ENCODE assay signal across 9 cellular contexts in the genomic region with DNA sequence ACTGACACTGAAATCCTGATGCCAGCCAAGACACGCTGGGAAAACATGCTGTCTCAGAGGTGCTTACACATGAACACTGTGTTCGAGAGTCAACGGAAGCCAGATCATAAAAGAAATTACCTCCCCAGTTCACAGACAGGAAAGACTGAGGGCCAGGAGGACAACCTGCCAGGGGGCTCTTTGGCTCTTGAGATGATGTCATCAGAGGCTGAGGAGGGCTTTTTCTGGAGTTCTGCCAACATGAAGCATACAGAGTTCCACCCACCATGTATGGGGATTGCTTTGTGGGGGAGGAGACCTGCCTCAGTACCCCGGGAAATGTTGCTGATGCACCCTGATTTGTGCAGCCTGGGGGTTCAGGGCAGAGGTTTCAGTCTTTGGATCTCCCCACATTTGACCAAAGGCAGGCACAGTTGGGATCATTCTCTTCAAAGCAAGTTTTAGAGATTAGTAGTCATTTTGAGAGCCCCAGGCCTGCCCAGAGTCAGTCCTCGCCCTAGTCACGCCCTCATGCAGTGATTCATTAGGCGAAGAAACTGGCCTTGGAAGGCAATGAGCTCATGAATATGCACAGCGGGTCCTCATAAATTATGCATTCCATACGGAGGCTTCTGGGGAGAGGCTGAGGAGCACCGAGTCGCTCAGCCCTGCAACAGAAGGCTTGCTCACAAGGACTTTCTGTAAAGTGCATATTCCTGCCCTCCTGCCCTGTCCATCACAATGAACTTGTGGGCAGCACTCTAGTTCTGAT. TPM values are rescaled to one million over a fixed set of nuclear protein-coding genes. Genes with fewer than 3 reads are reported as not detected.
DNase-seq lines count a peak whose midpoint lies in the region; ATAC-seq, FAIRE-seq and TF ChIP-seq lines count a peak whose summit lies in the region.
"Had no signal": no experiment of that assay in that cellular context is flagged by ENCODE, and none has a peak within 500 bp of the region (broad histone marks: within the 10 kb centered on the region; RNA-seq: fewer than 3 reads in every experiment).

No MANE protein-coding gene starts in this region.

- POLR2A ChIA-PET in endothelial cell of umbilical vein (lab: Charles Lee), result interaction anchor here (0.6 kb wide), 1 partner anchor 212 kb away, joined by 5 read pairs; no protein-coding TSS in a partner anchor
- POLR2A ChIA-PET in activated CD8-positive, alpha-beta T cell treated with anti-CD3 and anti-CD28 coated beads for 36 hours (lab: Charles Lee), result interaction anchor here (0.5 kb wide), 1 partner anchor 40 kb away, joined by 3 read pairs; no protein-coding TSS in a partner anchor

- peak overlapping the region in 2 of 3 experiments; percentile 83 for H3K27ac Mint-ChIP-seq in nephron
- no peak overlapping the region for H3K27ac Mint-ChIP-seq in activated naive CD8-positive, alpha-beta T cell treated with anti-CD3 and anti-CD28 coated beads, Interleukin-2, amount 50 U/mL, for 24 hours
- H3K27ac Mint-ChIP-seq in activated CD8-positive, alpha-beta T cell treated with anti-CD3 and anti-CD28 coated beads for 36 hours, result no peak overlapping the region

- H3K4me1 Mint-ChIP-seq in nephron, result peaks cover 52% of the 10 kb centered on the region
- H3K4me1 Mint-ChIP-seq in activated naive CD8-positive, alpha-beta T cell treated with anti-CD3 and anti-CD28 coated beads, Interleukin-2, amount 50 U/mL, for 24 hours, result peaks cover 7% of the 10 kb centered on the region
- peaks cover 2% of the 10 kb centered on the region for H3K4me1 Mint-ChIP-seq in activated CD8-positive, alpha-beta T cell treated with anti-CD3 and anti-CD28 coated beads for 36 hours (ENCODE audit: low read depth)

- no peaks in the 10 kb centered on the region for H4K20me1 ChIP-seq in BLaER1
- H4K20me1 ChIP-seq in endothelial cell of umbilical vein (replicated peaks; ENCODE audit: control insufficient read depth, extremely low read depth, insufficient read depth, low read length), result no peaks in the 10 kb centered on the region

- H3K27ac ChIP-seq in BLaER1 (peak overlapping the region; percentile 94), endothelial cell of umbilical vein (ENCODE audit: insufficient read depth, low read depth, low read length) (peak overlapping the region; percentile 83)

- BruUV-seq in endothelial cell of umbilical vein (replicated peaks; lab: Mats Ljungman, UMichigan), result no TSS peak

- no peaks in the 10 kb centered on the region for H3K36me3 Mint-ChIP-seq in nephron (ENCODE audit: low read depth)
- no peaks in the 10 kb centered on the region for H3K36me3 Mint-ChIP-seq in activated naive CD8-positive, alpha-beta T cell treated with anti-CD3 and anti-CD28 coated beads, Interleukin-2, amount 50 U/mL, for 24 hours (ENCODE audit: low read depth)
- no peaks in the 10 kb centered on the region for H3K36me3 Mint-ChIP-seq in activated CD8-positive, alpha-beta T cell treated with anti-CD3 and anti-CD28 coated beads for 36 hours (ENCODE audit: low read depth)

- TF ChIP-seq CTCF in endothelial cell of umbilical vein (IDR thresholded peaks at IDR 0.05; ENCODE audit: extremely low read depth in 1 of 2, insufficient read depth in 1 of 2, low read depth in 1 of 2, low read length in 2 of 2) (no peak), nephron (IDR thresholded peaks at IDR 0.05; ENCODE audit: unreplicated experiment in 3 of 3) (no peak)
- no peak for TF ChIP-seq CTCF in activated CD8-positive, alpha-beta T cell treated with anti-CD3 and anti-CD28 coated beads for 36 hours (IDR thresholded peaks at IDR 0.05)

- H2AFZ ChIP-seq in endothelial cell of umbilical vein (ENCODE audit: low read depth, low read length), result no peak overlapping the region

- peaks cover 24% of the 10 kb centered on the region for H3K27me3 Mint-ChIP-seq in nephron (ENCODE audit: low read depth)
- H3K27me3 Mint-ChIP-seq in activated naive CD8-positive, alpha-beta T cell treated with anti-CD3 and anti-CD28 coated beads, Interleukin-2, amount 50 U/mL, for 24 hours, result peaks cover 11% of the 10 kb centered on the region
- peaks cover 17% of the 10 kb centered on the region for H3K27me3 Mint-ChIP-seq in activated CD8-positive, alpha-beta T cell treated with anti-CD3 and anti-CD28 coated beads for 36 hours

- H3K9me3 ChIP-seq in BLaER1 (0 out of 2 replicates have a peak, but pooled peaks cover 9% of the 10 kb centered on the region), endothelial cell of umbilical vein (replicated peaks; ENCODE audit: control insufficient read depth, insufficient read depth, low read length) (no peaks in the 10 kb centered on the region)
- H3K9me3 ChIP-seq: heart right ventricle had no signal

- CTCF ChIA-PET in endothelial cell of umbilical vein (lab: Charles Lee), result interaction anchor here (0.6 to 4.1 kb wide), 13 partner anchors 8 to 128 kb away, joined by 3 to 25 read pairs (median 5); partner anchors contain the start of gene EML1
- CTCF ChIA-PET in activated CD8-positive, alpha-beta T cell treated with anti-CD3 and anti-CD28 coated beads for 36 hours (lab: Charles Lee), result no interaction called here

- FAIRE-seq in endothelial cell of umbilical vein (lab: Jason Lieb, UNC), result no peak

- no peaks in the 10 kb centered on the region for H3K79me2 ChIP-seq in endothelial cell of umbilical vein (ENCODE audit: control insufficient read depth, insufficient read depth, low read length)

- H3K9ac ChIP-seq in BLaER1, result no peak overlapping the region; the same call in 1 of the 2 replicates
- H3K9ac ChIP-seq in endothelial cell of umbilical vein (replicated peaks; ENCODE audit: extremely low read depth, insufficient read depth, low read length), result peak overlapping the region; percentile 30

- H3K4me1 ChIP-seq in BLaER1 (peaks cover 88% of the 10 kb centered on the region), endothelial cell of umbilical vein (ENCODE audit: control insufficient read depth, extremely low read depth, insufficient read depth, low read length) (peaks cover 61% of the 10 kb centered on the region)

- peak overlapping the region; percentile 89 for H3K4me2 ChIP-seq in BLaER1
- H3K4me2 ChIP-seq in endothelial cell of umbilical vein (ENCODE audit: insufficient read depth, low read length), result peak overlapping the region; percentile 41

- H3K9me1 ChIP-seq in endothelial cell of umbilical vein (replicated peaks; ENCODE audit: control insufficient read depth, extremely low read depth, insufficient read depth, low read length), result no peaks in the 10 kb centered on the region

- DNase-seq in NCI-H226, result peak; percentile 89
- peak; percentile 84 for DNase-seq in endothelial cell of umbilical vein (ENCODE audit: low read depth, low spot score)
- DNase-seq in activated naive CD8-positive, alpha-beta T cell treated with anti-CD3 and anti-CD28 coated beads, Interleukin-2, amount 50 U/mL, for 24 hours, result no peak
- no peak for DNase-seq in Right ventricle myocardium inferior (ENCODE audit: missing footprints)
- no peak for DNase-seq in activated CD8-positive, alpha-beta T cell treated with anti-CD3 and anti-CD28 coated beads for 36 hours
- DNase-seq: heart right ventricle had no signal

- dilution Hi-C loops in endothelial cell of umbilical vein (cut with MboI; ENCODE audit: extremely low pct_ligation_motif_present, low sequenced_read_pairs), result no loop called here

- ATAC-seq in HG03039 (IDR thresholded peaks at IDR 0.05; ENCODE audit: unreplicated experiment) (no peak), Right ventricle myocardium inferior (no peak)
- no peak for ATAC-seq in activated naive CD8-positive, alpha-beta T cell treated with anti-CD3 and anti-CD28 coated beads, Interleukin-2, amount 50 U/mL, for 24 hours
- ATAC-seq in activated CD8-positive, alpha-beta T cell treated with anti-CD3 and anti-CD28 coated beads for 36 hours, result no peak
- ATAC-seq: heart right ventricle had no signal

- peaks cover 5% of the 10 kb centered on the region for H3K9me3 Mint-ChIP-seq in nephron
- no peaks in the 10 kb centered on the region for H3K9me3 Mint-ChIP-seq in activated naive CD8-positive, alpha-beta T cell treated with anti-CD3 and anti-CD28 coated beads, Interleukin-2, amount 50 U/mL, for 24 hours
- no peaks in the 10 kb centered on the region for H3K9me3 Mint-ChIP-seq in activated CD8-positive, alpha-beta T cell treated with anti-CD3 and anti-CD28 coated beads for 36 hours

- TF ChIP-seq POLR2A in endothelial cell of umbilical vein (IDR thresholded peaks at IDR 0.05; ENCODE audit: low read depth, low read length), result no peak

- H3K27me3 ChIP-seq in BLaER1 (no peaks in the 10 kb centered on the region), endothelial cell of umbilical vein (ENCODE audit: control insufficient read depth in 2 of 2, insufficient read depth in 2 of 2, low read length in 2 of 2) (no peaks in the 10 kb centered on the region)

- H3K4me3 Mint-ChIP-seq in nephron, result peak overlapping the region in 1 of 3 experiments; percentile 35
- H3K4me3 Mint-ChIP-seq in activated naive CD8-positive, alpha-beta T cell treated with anti-CD3 and anti-CD28 coated beads, Interleukin-2, amount 50 U/mL, for 24 hours, result no peak overlapping the region
- no peak overlapping the region for H3K4me3 Mint-ChIP-seq in activated CD8-positive, alpha-beta T cell treated with anti-CD3 and anti-CD28 coated beads for 36 hours

- intact Hi-C loops in endothelial cell of umbilical vein (cut with micrococcal nuclease), result loop anchor here (1.0 to 10.0 kb wide), 4 partner anchors 8 to 627 kb away; no protein-coding TSS in a partner anchor
- intact Hi-C loops in Right ventricle myocardium inferior (cut with DNase I), result no loop called here
- intact Hi-C loops in activated CD8-positive, alpha-beta T cell treated with anti-CD3 and anti-CD28 coated beads for 36 hours (cut with micrococcal nuclease), result no loop called here

- H3K36me3 ChIP-seq in BLaER1 (no peaks in the 10 kb centered on the region), endothelial cell of umbilical vein (ENCODE audit: control insufficient read depth in 2 of 2, extremely low read depth in 1 of 2, insufficient read depth in 2 of 2, low read length in 2 of 2) (no peaks in the 10 kb centered on the region)

- no peak overlapping the region for H3K4me3 ChIP-seq in BLaER1
- H3K4me3 ChIP-seq in endothelial cell of umbilical vein (replicated peaks in 1 of 3; ENCODE audit: insufficient read depth in 1 of 3, low read depth in 1 of 3, low read length in 3 of 3), result no peak overlapping the region
- H3K4me3 ChIP-seq: heart right ventricle had no signal

TF ChIP-seq in endothelial cell of umbilical vein, 7 proteins besides CTCF, POLR2A, EP300 and RAD21 (continues in another document):
- no peak for TF ChIP-seq EZH2 (IDR thresholded peaks at IDR 0.05; ENCODE audit: borderline replicate concordance, low read depth, low read length, severe bottlenecking)

RNA-seq across cellular contexts. Expression of gene EML1, which starts 34.9 kb away (rescaled TPM):
- total RNA-seq in endothelial cell of umbilical vein (33.0 and 47.8 TPM in 2 replicates), Right ventricle myocardium inferior (49.6 TPM)
- polyA plus RNA-seq in endothelial cell of umbilical vein, result 20.7 and 22.9 TPM in 2 replicates
- polyA plus RNA-seq in endothelial cell of umbilical vein (2011; cell fraction: cytosol; rRNA removed), result 20.7 and 26.3 TPM in 2 replicates
- 39.6 TPM in 2 replicates for polyA plus RNA-seq in endothelial cell of umbilical vein (2011; cell fraction: nucleus; rRNA removed)
- polyA plus RNA-seq in endothelial cell of umbilical vein (2012), result 27.4 and 29.7 TPM in 2 replicates
- 102 and 113 TPM in 2 replicates for polyA minus RNA-seq in endothelial cell of umbilical vein
- 14.7 TPM for polyA minus RNA-seq in endothelial cell of umbilical vein (2011; cell fraction: cytosol; rRNA and poly(A)+ RNA removed)
- polyA minus RNA-seq in endothelial cell of umbilical vein (2011; cell fraction: nucleus; rRNA and poly(A)+ RNA removed), result 64.9 and 76.5 TPM in 2 replicates
- under 1 TPM; 0.56 to 0.70 TPM for total RNA-seq in activated CD8-positive, alpha-beta T cell treated with anti-CD3 and anti-CD28 coated beads for 36 hours

Comparison
In these comparisons a context has a peak if more than half of its experiments do, and no peak if none do; other contexts are left out.
1. DNase-seq: peak in NCI-H226 (single experiment) and endothelial cell of umbilical vein (single experiment); none in activated naive CD8-positive, alpha-beta T cell treated with anti-CD3 and anti-CD28 coated beads, Interleukin-2, amount 50 U/mL, for 24 hours (single experiment), Right ventricle myocardium inferior (single experiment) and activated CD8-positive, alpha-beta T cell treated with anti-CD3 and anti-CD28 coated beads for 36 hours (single experiment).
2. H3K27ac Mint-ChIP-seq: peak in nephron (2 of 3); none in activated naive CD8-positive, alpha-beta T cell treated with anti-CD3 and anti-CD28 coated beads, Interleukin-2, amount 50 U/mL, for 24 hours (single experiment) and activated CD8-positive, alpha-beta T cell treated with anti-CD3 and anti-CD28 coated beads for 36 hours (single experiment).
3. RNA of gene EML1, which starts 34.9 kb away (total RNA-seq): 49.6 TPM in Right ventricle myocardium inferior (single experiment) and 33.0 to 47.8 TPM in endothelial cell of umbilical vein; 0.56 to 0.70 TPM in activated CD8-positive, alpha-beta T cell treated with anti-CD3 and anti-CD28 coated beads for 36 hours; every median in the first group is over 10 times any median in the second.